In the genomic region with DNA sequence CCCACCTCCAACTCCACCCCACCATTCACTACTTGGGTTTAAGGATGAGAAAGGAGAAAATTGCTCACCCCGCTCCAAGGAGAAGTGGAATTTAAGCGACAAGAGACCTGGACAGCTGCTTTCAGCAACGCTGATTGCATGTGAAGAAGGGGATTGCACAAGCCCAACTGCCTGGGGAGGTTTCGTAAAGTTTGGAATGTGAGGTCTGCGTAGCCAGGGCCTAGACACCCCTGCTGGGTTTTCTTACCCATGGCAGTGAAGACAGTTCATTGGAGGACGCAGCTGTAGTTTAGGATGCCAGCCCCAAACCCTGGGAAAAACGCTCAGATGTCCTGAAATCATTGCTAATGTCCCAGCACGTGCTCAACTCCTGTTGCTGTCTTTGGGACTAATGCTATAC, we compare ENCODE assay signal across 14 cellular contexts.
DNase-seq lines count a peak whose midpoint lies in the region; ATAC-seq lines count a peak whose summit lies in the region.
"Had no signal": no experiment of that assay in that cellular context is flagged by ENCODE, and none has a peak within 500 bp of the region (broad histone marks: within the 10 kb centered on the region; RNA-seq: fewer than 3 reads in every experiment).

No MANE protein-coding gene starts in this region.

- H3K4me1 ChIP-seq in mesendoderm (ENCODE audit: control insufficient read depth, low read depth, low read length), result no peaks in the 10 kb centered on the region

- no peak overlapping the region for H3K4ac ChIP-seq in mesendoderm (ENCODE audit: low read depth, low read length)

- no peaks in the 10 kb centered on the region for H3K36me3 Mint-ChIP-seq in activated T-cell treated with anti-CD3 and anti-CD28 coated beads, Interleukin-2, amount 50 U/mL, for 72 hours (ENCODE audit: insufficient read depth in 2 of 2)
- H3K36me3 Mint-ChIP-seq: activated naive CD8-positive, alpha-beta T cell treated with anti-CD3 and anti-CD28 coated beads, Interleukin-2, amount 10 ng/mL, durations not matched to agents 7 days and 5 days had no signal

- no peaks in the 10 kb centered on the region for H3K9me3 Mint-ChIP-seq in activated T-cell treated with anti-CD3 and anti-CD28 coated beads, Interleukin-2, amount 50 U/mL, for 72 hours
- H3K9me3 Mint-ChIP-seq: activated naive CD8-positive, alpha-beta T cell treated with anti-CD3 and anti-CD28 coated beads, Interleukin-2, amount 10 ng/mL, durations not matched to agents 7 days and 5 days had no signal

- no peak overlapping the region for H3K18ac ChIP-seq in mesendoderm (ENCODE audit: low read length)

- H3K23ac ChIP-seq in mesendoderm (ENCODE audit: low read length), result no peak overlapping the region

- no peak overlapping the region for H2BK5ac ChIP-seq in mesendoderm (ENCODE audit: low read length)

- no peak for ATAC-seq in HG03196 (IDR thresholded peaks at IDR 0.05; ENCODE audit: unreplicated experiment)
- ATAC-seq in activated T-cell treated with anti-CD3 and anti-CD28 coated beads, Interleukin-2, amount 50 U/mL, for 72 hours (replicated peaks in 1 of 2), result no peak
- no peak for ATAC-seq in GM18498 (IDR thresholded peaks at IDR 0.05; ENCODE audit: unreplicated experiment)

- no peak overlapping the region for H4K5ac ChIP-seq in mesendoderm (ENCODE audit: low read length)

- no peaks in the 10 kb centered on the region for H3K79me2 ChIP-seq in mesendoderm (ENCODE audit: control insufficient read depth, insufficient read depth, low read length)

- DNase-seq in AG08395 (ENCODE audit: low spot score) (peak; percentile 76), NOMO-1 treated with dmso at 0.1 percent for 144 hours (lab: John Stamatoyannopoulos, UW; ENCODE audit: unreplicated experiment) (peak; percentile 59), fibroblast of gingiva (ENCODE audit: low read depth) (peak; percentile 80), mesendoderm (peak; percentile 76), NCI-H187 (lab: John Stamatoyannopoulos, UW) (no peak)
- DNase-seq in activated T-cell treated with anti-CD3 and anti-CD28 coated beads, Interleukin-2, amount 50 U/mL, for 72 hours, result no peak
- DNase-seq: activated CD8-positive, alpha-beta memory T cell treated with anti-CD3 and anti-CD28 coated beads for 24 hours; activated naive CD8-positive, alpha-beta T cell treated with anti-CD3 and anti-CD28 coated beads, Interleukin-2, amount 10 ng/mL, durations not matched to agents 7 days and 5 days; dermis blood vessel endothelial cell; DMS79; NCI-H2081 treated with DMSO at 0.1 percent for 48 hours had no signal

- H3K27me3 ChIP-seq in mesendoderm (ENCODE audit: insufficient read depth, low read length, poor library complexity), result no peaks in the 10 kb centered on the region

- no peak overlapping the region for H2BK15ac ChIP-seq in mesendoderm (replicated peaks; ENCODE audit: low read depth)

- no peaks in the 10 kb centered on the region for H3K36me3 ChIP-seq in mesendoderm (ENCODE audit: control insufficient read depth, insufficient read depth, low read length)
- H3K36me3 ChIP-seq: heart left ventricle had no signal

- no peak overlapping the region for H3K4me2 ChIP-seq in mesendoderm (ENCODE audit: low read length)

- H3K27ac ChIP-seq in mesendoderm (ENCODE audit: low read depth, low read length), result no peak overlapping the region

- H3K9ac ChIP-seq in mesendoderm (ENCODE audit: low read length), result no peak overlapping the region

- WGBS in mesendoderm (ENCODE audit: extremely low coverage, insufficient coverage, low lambda C conversion rate), result no CpG with 5 or more reads among the region's 8 CpGs

- H2AK5ac ChIP-seq in mesendoderm (ENCODE audit: low read length), result no peak overlapping the region

- no peak overlapping the region for H3K4me3 Mint-ChIP-seq in activated T-cell treated with anti-CD3 and anti-CD28 coated beads, Interleukin-2, amount 50 U/mL, for 72 hours
- H3K4me3 Mint-ChIP-seq: activated naive CD8-positive, alpha-beta T cell treated with anti-CD3 and anti-CD28 coated beads, Interleukin-2, amount 10 ng/mL, durations not matched to agents 7 days and 5 days had no signal

- no peak overlapping the region for H3K27ac Mint-ChIP-seq in activated T-cell treated with anti-CD3 and anti-CD28 coated beads, Interleukin-2, amount 50 U/mL, for 72 hours
- H3K27ac Mint-ChIP-seq: activated naive CD8-positive, alpha-beta T cell treated with anti-CD3 and anti-CD28 coated beads, Interleukin-2, amount 10 ng/mL, durations not matched to agents 7 days and 5 days had no signal

- no peak overlapping the region for H4K8ac ChIP-seq in mesendoderm (ENCODE audit: low read depth, low read length)

- H2BK120ac ChIP-seq in mesendoderm (ENCODE audit: low read depth, low read length), result no peak overlapping the region

- H3K27me3 Mint-ChIP-seq in activated T-cell treated with anti-CD3 and anti-CD28 coated beads, Interleukin-2, amount 50 U/mL, for 72 hours (ENCODE audit: low read depth), result peaks cover 7% of the 10 kb centered on the region
- H3K27me3 Mint-ChIP-seq: activated naive CD8-positive, alpha-beta T cell treated with anti-CD3 and anti-CD28 coated beads, Interleukin-2, amount 10 ng/mL, durations not matched to agents 7 days and 5 days had no signal

- H3K79me1 ChIP-seq in mesendoderm (ENCODE audit: low read length), result no peaks in the 10 kb centered on the region

- H3K4me1 Mint-ChIP-seq in activated T-cell treated with anti-CD3 and anti-CD28 coated beads, Interleukin-2, amount 50 U/mL, for 72 hours (ENCODE audit: low read depth), result no peaks in the 10 kb centered on the region
- H3K4me1 Mint-ChIP-seq: activated naive CD8-positive, alpha-beta T cell treated with anti-CD3 and anti-CD28 coated beads, Interleukin-2, amount 10 ng/mL, durations not matched to agents 7 days and 5 days had no signal

- H3K4me3 ChIP-seq in mesendoderm (ENCODE audit: low read length), result no peak overlapping the region
- H3K4me3 ChIP-seq: heart left ventricle had no signal

- H3K56ac ChIP-seq in mesendoderm (ENCODE audit: low read length), result no peak overlapping the region

Comparison
In these comparisons a context has a peak if more than half of its experiments do, and no peak if none do; other contexts are left out.
1. DNase-seq: peak in AG08395 (single experiment), NOMO-1 treated with dmso at 0.1 percent for 144 hours (single experiment), fibroblast of gingiva (single experiment) and mesendoderm (single experiment); none in NCI-H187 (0 of 2) and activated T-cell treated with anti-CD3 and anti-CD28 coated beads, Interleukin-2, amount 50 U/mL, for 72 hours (0 of 2).